Comparison of ENCODE assay signal across 8 cellular contexts in the genomic region with DNA sequence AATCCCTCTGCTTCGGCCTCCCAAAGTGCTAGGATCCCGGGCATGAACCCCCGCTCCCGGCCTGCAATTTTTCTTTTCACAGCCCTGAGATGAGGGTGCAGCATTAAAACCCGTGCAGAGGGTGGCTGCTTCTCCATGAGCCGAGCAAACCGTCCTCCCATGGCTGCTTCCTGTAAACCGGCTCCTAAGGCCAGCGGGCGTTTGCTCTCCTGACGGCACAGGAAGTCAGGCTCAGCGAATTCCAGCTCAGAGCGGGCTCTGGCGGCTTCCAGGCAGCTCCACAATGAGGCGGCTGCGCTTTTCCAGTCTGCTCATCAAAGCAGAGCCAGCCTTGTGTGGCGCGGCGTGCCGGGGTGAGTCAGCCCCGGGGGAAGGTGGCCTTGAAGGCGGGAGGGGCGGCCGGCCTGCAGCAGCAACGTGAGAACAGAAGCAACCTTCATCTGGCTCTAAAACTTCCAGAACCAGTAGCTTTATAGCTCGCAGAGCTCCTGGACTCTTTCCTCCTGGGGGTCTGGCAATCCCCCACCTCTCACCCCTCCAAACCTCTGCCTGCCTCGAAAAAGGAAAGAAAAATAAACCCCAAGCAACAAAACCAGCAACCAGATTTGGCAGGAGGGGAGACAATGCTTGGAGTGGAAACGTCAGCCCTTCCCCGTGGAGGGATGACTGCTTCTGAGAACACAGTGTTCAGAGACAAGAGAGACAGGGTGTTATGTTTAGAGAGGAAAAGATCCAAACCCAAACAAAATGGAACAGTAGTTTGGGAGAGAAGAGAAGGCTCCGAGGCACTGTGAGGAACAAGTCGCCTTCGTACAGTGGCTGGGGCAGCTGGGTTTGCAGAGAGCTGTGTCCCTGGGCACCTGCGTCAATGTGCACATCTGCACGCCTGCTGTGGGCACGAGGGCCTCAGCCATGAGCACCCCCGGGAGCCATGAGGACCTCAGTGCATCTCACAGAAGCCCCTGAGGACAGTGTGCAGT.
DNase-seq lines count a peak whose midpoint lies in the region; ATAC-seq and TF ChIP-seq lines count a peak whose summit lies in the region.

No MANE protein-coding gene starts in this region.

- H3K36me3 Mint-ChIP-seq in CD8-positive, alpha-beta memory T cell = no peaks in the 10 kb centered on the region
- no peaks in the 10 kb centered on the region for H3K36me3 Mint-ChIP-seq in nephron (ENCODE audit: low read depth)
- H3K36me3 Mint-ChIP-seq in stimulated activated naive B cell treated with anti-CD40 and anti-IgM and Interleukin-4, amounts not matched to agents 10 μg/mL and 1 μg/mL and 100 μg/mL, for 72 hours = peaks cover under 1 to 2% of the 10 kb centered on the region in 2 donors

- CTCF ChIA-PET in CD8-positive, alpha-beta memory T cell (lab: Charles Lee) = interaction anchor here (1.0 to 2.6 kb wide), 5 partner anchors 18 to 72 kb away, joined by 3 to 9 read pairs (median 5); no protein-coding TSS in a partner anchor

- TF ChIP-seq CTCF in fibroblast of the aortic adventitia (IDR thresholded peaks at IDR 0.05; ENCODE audit: insufficient read depth, low read length) = peak; percentile 45
- peak in 2 of 3 experiments; percentile 18 to 32 for TF ChIP-seq CTCF in nephron (IDR thresholded peaks at IDR 0.05; ENCODE audit: unreplicated experiment in 3 of 3)

- peaks cover 0 to 3% of the 10 kb centered on the region in 2 donors for H3K27me3 Mint-ChIP-seq in CD8-positive, alpha-beta memory T cell
- peaks cover 8% of the 10 kb centered on the region for H3K27me3 Mint-ChIP-seq in nephron (ENCODE audit: low read depth)
- no peaks in the 10 kb centered on the region for H3K27me3 Mint-ChIP-seq in stimulated activated naive B cell treated with anti-CD40 and anti-IgM and Interleukin-4, amounts not matched to agents 10 μg/mL and 1 μg/mL and 100 μg/mL, for 72 hours

- H3K4me1 ChIP-seq in CD8-positive, alpha-beta memory T cell (ENCODE audit: insufficient read depth, low read length) = peaks cover 10% of the 10 kb centered on the region

- peak overlapping the region in 5 of 8 donors; percentile 23 to 75 (median 34) for H3K27ac Mint-ChIP-seq in CD8-positive, alpha-beta memory T cell
- H3K27ac Mint-ChIP-seq in nephron = peak overlapping the region; percentile 99 to 100 (median 100)
- peak overlapping the region; percentile 82 for H3K27ac Mint-ChIP-seq in stimulated activated naive B cell treated with anti-CD40 and anti-IgM and Interleukin-4, amounts not matched to agents 10 μg/mL and 1 μg/mL and 100 μg/mL, for 72 hours

- H3K27me3 ChIP-seq in CD8-positive, alpha-beta memory T cell (ENCODE audit: insufficient read depth, low read length, poor library complexity, severe bottlenecking) = no peaks in the 10 kb centered on the region

- peak; percentile 15 to 70 (median 35) for DNase-seq in CD8-positive, alpha-beta memory T cell
- peak; percentile 49 for DNase-seq in HuH-7 (ENCODE audit: low spot score)
- peak; percentile 98 for DNase-seq in RPMI7951 (ENCODE audit: low read depth)
- DNase-seq in activated effector memory CD4-positive, alpha-beta T cell treated with anti-CD3 and anti-CD28 coated beads, Interleukin-2, amount 50 U/mL, for 16 hours = peak; percentile 87
- DNase-seq in fibroblast of the aortic adventitia (ENCODE audit: low read depth) = peak; percentile 96
- DNase-seq in stimulated activated naive B cell treated with anti-CD40 and anti-IgM and Interleukin-4, amounts not matched to agents 10 μg/mL and 1 μg/mL and 100 μg/mL, for 72 hours = peak; percentile 50

- H3K27ac ChIP-seq in CD8-positive, alpha-beta memory T cell (ENCODE audit: low read depth, low read length) = peak overlapping the region; percentile 48

- H3K4me3 ChIP-seq in CD8-positive, alpha-beta memory T cell (ENCODE audit: low read length) = peak overlapping the region; percentile 49
- H3K4me3 ChIP-seq in fibroblast of the aortic adventitia (ENCODE audit: low read depth, low read length) = peak overlapping the region; percentile 31

- H3K9me3 Mint-ChIP-seq in CD8-positive, alpha-beta memory T cell = no peaks in the 10 kb centered on the region
- no peaks in the 10 kb centered on the region for H3K9me3 Mint-ChIP-seq in nephron
- no peaks in the 10 kb centered on the region for H3K9me3 Mint-ChIP-seq in stimulated activated naive B cell treated with anti-CD40 and anti-IgM and Interleukin-4, amounts not matched to agents 10 μg/mL and 1 μg/mL and 100 μg/mL, for 72 hours

- no peaks in the 10 kb centered on the region for H3K36me3 ChIP-seq in CD8-positive, alpha-beta memory T cell (ENCODE audit: insufficient read depth, low read length)

- no peaks in the 10 kb centered on the region for H3K9me3 ChIP-seq in CD8-positive, alpha-beta memory T cell (ENCODE audit: low read length)

- peak; percentile 83 to 87 for ATAC-seq in stimulated activated naive B cell treated with anti-CD40 and anti-IgM and Interleukin-4, amounts not matched to agents 10 μg/mL and 1 μg/mL and 100 μg/mL, for 72 hours (replicated peaks)
- ATAC-seq in HG03139 (IDR thresholded peaks at IDR 0.05; ENCODE audit: unreplicated experiment) = no peak

- H3K4me3 Mint-ChIP-seq in CD8-positive, alpha-beta memory T cell = peak overlapping the region; percentile 36 to 75 (median 68)
- peak overlapping the region; percentile 54 to 69 (median 61) for H3K4me3 Mint-ChIP-seq in nephron
- peak overlapping the region; percentile 80 to 86 for H3K4me3 Mint-ChIP-seq in stimulated activated naive B cell treated with anti-CD40 and anti-IgM and Interleukin-4, amounts not matched to agents 10 μg/mL and 1 μg/mL and 100 μg/mL, for 72 hours

- POLR2A ChIA-PET in CD8-positive, alpha-beta memory T cell (lab: Charles Lee) = interaction anchor here (0.5 to 2.3 kb wide), 4 partner anchors 9 to 67 kb away, joined by 3 to 14 read pairs (median 5); a partner anchor contains a TSS

- peaks cover 10 to 18% (median 14%) of the 10 kb centered on the region in 3 donors for H3K4me1 Mint-ChIP-seq in CD8-positive, alpha-beta memory T cell
- peaks cover 36% of the 10 kb centered on the region for H3K4me1 Mint-ChIP-seq in nephron
- H3K4me1 Mint-ChIP-seq in stimulated activated naive B cell treated with anti-CD40 and anti-IgM and Interleukin-4, amounts not matched to agents 10 μg/mL and 1 μg/mL and 100 μg/mL, for 72 hours = peaks cover 32 to 52% of the 10 kb centered on the region in 2 donors

Comparison
In these comparisons a context has a peak if more than half of its experiments do, and no peak if none do; other contexts are left out.
1. DNase-seq: peak in every context shown above with its lines; median percentile 98 in RPMI7951; 96 in fibroblast of the aortic adventitia; 87 in activated effector memory CD4-positive, alpha-beta T cell treated with anti-CD3 and anti-CD28 coated beads, Interleukin-2, amount 50 U/mL, for 16 hours; 50 in stimulated activated naive B cell treated with anti-CD40 and anti-IgM and Interleukin-4, amounts not matched to agents 10 μg/mL and 1 μg/mL and 100 μg/mL, for 72 hours; 49 in HuH-7; 35 in CD8-positive, alpha-beta memory T cell.
2. H3K27ac Mint-ChIP-seq: peak in every context shown above with its lines; median percentile 100 in nephron; 82 in stimulated activated naive B cell treated with anti-CD40 and anti-IgM and Interleukin-4, amounts not matched to agents 10 μg/mL and 1 μg/mL and 100 μg/mL, for 72 hours; 34 in CD8-positive, alpha-beta memory T cell.